8 cellular contexts compared by ENCODE assay signal in the genomic region with DNA sequence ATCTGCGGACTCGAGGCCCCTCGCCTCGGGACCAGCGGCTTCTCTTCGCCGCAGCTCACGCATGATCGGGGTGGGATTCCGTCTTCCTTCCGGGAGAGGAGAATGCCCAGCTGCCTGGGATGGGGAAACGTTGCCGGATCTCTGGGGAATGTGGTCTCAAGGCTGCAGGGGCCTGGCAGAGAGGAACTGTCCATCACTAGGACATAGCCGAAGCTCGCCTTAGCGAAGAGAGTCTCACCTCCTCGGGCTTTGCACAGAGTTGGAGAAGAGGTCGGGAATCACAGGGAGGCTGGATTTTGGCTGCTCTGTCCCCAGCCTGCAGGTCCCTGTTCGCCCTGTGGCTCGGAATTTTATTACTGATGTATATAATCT. TPM values are rescaled to one million over a fixed set of nuclear protein-coding genes. Genes with fewer than 3 reads are reported as not detected.
DNase-seq lines count a peak whose midpoint lies in the region; ATAC-seq and TF ChIP-seq lines count a peak whose summit lies in the region.

No MANE protein-coding gene starts in this region.

- no peak for ATAC-seq in activated T-cell treated with anti-CD3 and anti-CD28 coated beads, Interleukin-2, amount 50 U/mL, for 72 hours (replicated peaks in 1 of 2)
- ATAC-seq in gastroesophageal sphincter (no peak), GM19023 (IDR thresholded peaks at IDR 0.05; ENCODE audit: unreplicated experiment) (no peak)

- no peak for TF ChIP-seq EP300 in gastroesophageal sphincter (IDR thresholded peaks at IDR 0.05)

- H3K4me1 Mint-ChIP-seq in activated T-cell treated with anti-CD3 and anti-CD28 coated beads, Interleukin-2, amount 50 U/mL, for 72 hours (ENCODE audit: low read depth), result peaks cover 22% of the 10 kb centered on the region
- peaks cover 21% of the 10 kb centered on the region for H3K4me1 Mint-ChIP-seq in progenitor cell of endocrine pancreas (ENCODE audit: low read depth)

- DNase-seq in activated T-cell treated with anti-CD3 and anti-CD28 coated beads, Interleukin-2, amount 50 U/mL, for 72 hours, result no peak
- DNase-seq in activated T-cell treated with anti-CD3 and anti-CD28 coated beads for 4 hours (no peak), WERI-Rb-1 (peak; percentile 26), progenitor cell of endocrine pancreas (ENCODE audit: low spot score, unreplicated experiment) (peak; percentile 11), DMS153 treated with DMSO at 0.1 percent for 48 hours (lab: John Stamatoyannopoulos, UW; ENCODE audit: unreplicated experiment) (no peak), COR-L47 (lab: John Stamatoyannopoulos, UW) (no peak)

- H3K4me3 ChIP-seq in WERI-Rb-1 (ENCODE audit: low read depth, low read length), result peak overlapping the region; percentile 89
- H3K4me3 ChIP-seq in gastroesophageal sphincter, result peak overlapping the region; percentile 87 to 96

- H3K27me3 ChIP-seq in WERI-Rb-1 (ENCODE audit: insufficient read depth, low read depth, severe bottlenecking) (no peaks in the 10 kb centered on the region), gastroesophageal sphincter (no peaks in the 10 kb centered on the region)

- 0 to 9% methylated on average over 2 to 7 of the region's 20 CpGs for WGBS in gastroesophageal sphincter (ENCODE audit: low coverage in 1 of 2), 2 donors

- H3K27me3 Mint-ChIP-seq in activated T-cell treated with anti-CD3 and anti-CD28 coated beads, Interleukin-2, amount 50 U/mL, for 72 hours (ENCODE audit: low read depth), result peaks cover 46% of the 10 kb centered on the region
- peaks cover 2% of the 10 kb centered on the region for H3K27me3 Mint-ChIP-seq in progenitor cell of endocrine pancreas

- H3K36me3 ChIP-seq in WERI-Rb-1 (no peaks in the 10 kb centered on the region), gastroesophageal sphincter (no peaks in the 10 kb centered on the region)

- no peaks in the 10 kb centered on the region for H3K9me3 Mint-ChIP-seq in activated T-cell treated with anti-CD3 and anti-CD28 coated beads, Interleukin-2, amount 50 U/mL, for 72 hours
- no peaks in the 10 kb centered on the region for H3K9me3 Mint-ChIP-seq in progenitor cell of endocrine pancreas (ENCODE audit: low read depth)

- TF ChIP-seq POLR2A in gastroesophageal sphincter (IDR thresholded peaks at IDR 0.05), result no peak

- H3K27ac Mint-ChIP-seq in activated T-cell treated with anti-CD3 and anti-CD28 coated beads, Interleukin-2, amount 50 U/mL, for 72 hours, result no peak overlapping the region
- peak overlapping the region; percentile 87 for H3K27ac Mint-ChIP-seq in progenitor cell of endocrine pancreas

- TF ChIP-seq CTCF in WERI-Rb-1 (IDR thresholded peaks at IDR 0.05; ENCODE audit: low read depth, low read length), result no peak
- TF ChIP-seq CTCF in gastroesophageal sphincter (IDR thresholded peaks at IDR 0.05), result no peak
- no peak for TF ChIP-seq CTCF in progenitor cell of endocrine pancreas (IDR thresholded peaks at IDR 0.05; ENCODE audit: unreplicated experiment)

- H3K9me3 ChIP-seq in WERI-Rb-1 (ENCODE audit: severe bottlenecking) (no peaks in the 10 kb centered on the region), gastroesophageal sphincter (no peaks in the 10 kb centered on the region)

- H3K36me3 Mint-ChIP-seq in activated T-cell treated with anti-CD3 and anti-CD28 coated beads, Interleukin-2, amount 50 U/mL, for 72 hours (ENCODE audit: insufficient read depth in 2 of 2), result peaks cover 0 to 6% of the 10 kb centered on the region in 2 donors
- peaks cover 8% of the 10 kb centered on the region for H3K36me3 Mint-ChIP-seq in progenitor cell of endocrine pancreas (ENCODE audit: insufficient read depth)

- H3K27ac ChIP-seq in WERI-Rb-1, result no peak overlapping the region
- H3K27ac ChIP-seq in gastroesophageal sphincter, result peak overlapping the region in 3 of 4 donors; percentile 95 to 97 (median 97)

- peaks cover 0 to 34% (median 10%) of the 10 kb centered on the region in 3 donors for H3K4me1 ChIP-seq in gastroesophageal sphincter

- peak overlapping the region; percentile 39 to 70 for H3K4me3 Mint-ChIP-seq in activated T-cell treated with anti-CD3 and anti-CD28 coated beads, Interleukin-2, amount 50 U/mL, for 72 hours
- H3K4me3 Mint-ChIP-seq in progenitor cell of endocrine pancreas (ENCODE audit: low read depth), result peak overlapping the region; percentile 80

RNA-seq across cellular contexts. Expression of a gene that starts 1.4 kb away (rescaled TPM):
- total RNA-seq in activated T-cell treated with anti-CD3 and anti-CD28 coated beads, Interleukin-2, amount 50 U/mL, for 72 hours, result 1 to 10 TPM in 1 of 2 donors, under 1 TPM in 1; 0.67 to 1.5 TPM
- total RNA-seq in gastroesophageal sphincter (100 to 1,000 TPM in 1 of 4 donors, 10 to 100 TPM in 3; 45.8 to 143 (median 80.5) TPM), progenitor cell of endocrine pancreas (116 and 121 TPM in 2 replicates)

Comparison
In these comparisons a context has a peak if more than half of its experiments do, and no peak if none do; other contexts are left out.
1. DNase-seq: peak in WERI-Rb-1 (single experiment) and progenitor cell of endocrine pancreas (single experiment); none in activated T-cell treated with anti-CD3 and anti-CD28 coated beads, Interleukin-2, amount 50 U/mL, for 72 hours (0 of 2), activated T-cell treated with anti-CD3 and anti-CD28 coated beads for 4 hours (single experiment), DMS153 treated with DMSO at 0.1 percent for 48 hours (single experiment) and COR-L47 (single experiment).
2. RNA of a gene that starts 1.4 kb away (total RNA-seq): 116 to 121 TPM in progenitor cell of endocrine pancreas and 45.8 to 143 TPM in gastroesophageal sphincter; 0.67 to 1.5 TPM in activated T-cell treated with anti-CD3 and anti-CD28 coated beads, Interleukin-2, amount 50 U/mL, for 72 hours; every median in the first group is over 10 times any median in the second.